In genomic region chr4:34619531-34620109, GRCh38 we compare ENCODE assay signal across 1 cellular context.
TF ChIP-seq lines count a peak whose summit lies in the region.

No MANE protein-coding gene starts in this region.

TF ChIP-seq in HepG2, 621 proteins besides CTCF, POLR2A, EP300 and RAD21 (continued from another document):
- no peak for TF ChIP-seq ZBTB44 (CRISPR knock-in tag; IDR thresholded peaks at IDR 0.05)
- no peak for TF ChIP-seq RFXAP (CRISPR knock-in tag; IDR thresholded peaks at IDR 0.05; ENCODE audit: borderline replicate concordance)
